Comparison of ENCODE assay signal across 8 cellular contexts in genomic region chr14:50064993-50065392, GRCh38. TPM values are rescaled to one million over a fixed set of nuclear protein-coding genes. Genes with fewer than 3 reads are reported as not detected.
DNase-seq lines count a peak whose midpoint lies in the region; ATAC-seq and TF ChIP-seq lines count a peak whose summit lies in the region.

No MANE protein-coding gene starts in this region.

- H3K36me3 ChIP-seq in naive thymus-derived CD4-positive, alpha-beta T cell (ENCODE audit: control insufficient read depth in 2 of 3, insufficient read depth in 3 of 3, low read length in 3 of 3): no peaks in the 10 kb centered on the region
- H3K36me3 ChIP-seq in Caco-2 (ENCODE audit: control insufficient read depth, insufficient read depth, low read length): no peaks in the 10 kb centered on the region

- POLR2A ChIA-PET in naive thymus-derived CD4-positive, alpha-beta T cell (lab: Charles Lee): interaction anchor here (1.1 to 6.6 kb wide), 10 partner anchors 17 to 201 kb away, joined by 4 to 155 read pairs (median 66); partner anchors contain the start of gene ARF6
- POLR2A ChIA-PET in Caco-2 (lab: Charles Lee): no interaction called here

- H3K27me3 ChIP-seq in naive thymus-derived CD4-positive, alpha-beta T cell (ENCODE audit: control insufficient read depth in 2 of 2, insufficient read depth in 2 of 2, low read length in 2 of 2): no peaks in the 10 kb centered on the region
- H3K27me3 ChIP-seq in Caco-2 (replicated peaks; ENCODE audit: control insufficient read depth, insufficient read depth, low read length): no peaks in the 10 kb centered on the region

- peak overlapping the region; percentile 48 to 81 (median 72) for H3K4me3 Mint-ChIP-seq in naive thymus-derived CD4-positive, alpha-beta T cell
- H3K4me3 Mint-ChIP-seq in Caco-2 (ENCODE audit: unreplicated experiment): no peak overlapping the region

- TF ChIP-seq CTCF in Caco-2 (IDR thresholded peaks at IDR 0.05; ENCODE audit: insufficient read depth in 1 of 2, low read depth in 1 of 2, low read length in 1 of 2, severe bottlenecking in 1 of 2, unreplicated experiment in 1 of 2): no peak

- H3K9me3 ChIP-seq in naive thymus-derived CD4-positive, alpha-beta T cell (ENCODE audit: control insufficient read depth in 2 of 3, low read length in 3 of 3): no peaks in the 10 kb centered on the region
- H3K9me3 ChIP-seq in Caco-2: no peaks in the 10 kb centered on the region

- no peaks in the 10 kb centered on the region for H3K27me3 Mint-ChIP-seq in naive thymus-derived CD4-positive, alpha-beta T cell
- no peaks in the 10 kb centered on the region for H3K27me3 Mint-ChIP-seq in Caco-2 (ENCODE audit: insufficient read depth, unreplicated experiment)

- H3K9me3 Mint-ChIP-seq in naive thymus-derived CD4-positive, alpha-beta T cell: peaks cover 0 to 4% (median 0%) of the 10 kb centered on the region in 11 donors
- H3K9me3 Mint-ChIP-seq in Caco-2 (ENCODE audit: unreplicated experiment): no peaks in the 10 kb centered on the region

- H3K4me1 ChIP-seq in naive thymus-derived CD4-positive, alpha-beta T cell (ENCODE audit: control insufficient read depth in 2 of 2, insufficient read depth in 2 of 2, low read length in 2 of 2): peaks cover 60 to 62% of the 10 kb centered on the region in 2 donors
- H3K4me1 ChIP-seq in Caco-2: peaks cover 65% of the 10 kb centered on the region

- DNase-seq in NOMO-1 treated with dmso at 0.1 percent for 144 hours (lab: John Stamatoyannopoulos, UW; ENCODE audit: unreplicated experiment) (peak; percentile 80), Caco-2 (no peak), NCI-H345 (lab: John Stamatoyannopoulos, UW) (no peak), dermis blood vessel endothelial cell (no peak)
- DNase-seq in activated effector memory CD4-positive, alpha-beta T cell treated with anti-CD3 and anti-CD28 coated beads, Interleukin-2, amount 50 U/mL, for 16 hours: peak; percentile 81
- DNase-seq in naive thymus-derived CD4-positive, alpha-beta T cell: peak in 8 of 9 donors; percentile 44 to 66 (median 59)

- BruUV-seq in Caco-2 (replicated peaks; lab: Mats Ljungman, UMichigan): no TSS peak

- H3K27ac Mint-ChIP-seq in naive thymus-derived CD4-positive, alpha-beta T cell: peak overlapping the region; percentile 96 to 100 (median 99)
- no peak overlapping the region for H3K27ac Mint-ChIP-seq in Caco-2 (ENCODE audit: unreplicated experiment)

- peaks cover 0 to 28% (median 19%) of the 10 kb centered on the region in 5 donors for H3K36me3 Mint-ChIP-seq in naive thymus-derived CD4-positive, alpha-beta T cell
- peaks cover 9% of the 10 kb centered on the region for H3K36me3 Mint-ChIP-seq in Caco-2 (ENCODE audit: insufficient read depth, unreplicated experiment)

- intact Hi-C loops in naive thymus-derived CD4-positive, alpha-beta T cell (cut with micrococcal nuclease): loop anchor here in 1 of 2 donors (5.0 kb wide), 1 partner anchor 298 kb away; the partner anchor contains the start of gene KLHDC2
- intact Hi-C loops in Caco-2 (cut with micrococcal nuclease; ENCODE audit: unreplicated experiment): no loop called here

- H3K4me1 Mint-ChIP-seq in naive thymus-derived CD4-positive, alpha-beta T cell: peaks cover 54 to 82% (median 78%) of the 10 kb centered on the region in 7 donors
- H3K4me1 Mint-ChIP-seq in Caco-2 (ENCODE audit: low read depth, unreplicated experiment): peaks cover 26% of the 10 kb centered on the region

- CTCF ChIA-PET in naive thymus-derived CD4-positive, alpha-beta T cell (lab: Charles Lee): interaction anchor here (0.5 to 4.2 kb wide), 7 partner anchors 17 to 203 kb away, joined by 3 to 51 read pairs (median 11); no protein-coding TSS in a partner anchor
- CTCF ChIA-PET in Caco-2 (lab: Charles Lee): no interaction called here

- H3K27ac ChIP-seq in naive thymus-derived CD4-positive, alpha-beta T cell (ENCODE audit: low read depth, low read length): peak overlapping the region; percentile 79

- ATAC-seq in GM18508 (IDR thresholded peaks at IDR 0.05; ENCODE audit: insufficient read depth, unreplicated experiment) (peak; percentile 46), HG02678 (IDR thresholded peaks at IDR 0.05; ENCODE audit: unreplicated experiment) (peak; percentile 68)
- ATAC-seq in naive thymus-derived CD4-positive, alpha-beta T cell: peak; percentile 68

- H3K4me3 ChIP-seq in naive thymus-derived CD4-positive, alpha-beta T cell (ENCODE audit: low read length): no peak overlapping the region
- H3K4me3 ChIP-seq in Caco-2 (ENCODE audit: low read depth, low read length): no peak overlapping the region

RNA-seq across cellular contexts. Expression of gene VCPKMT, which starts 51.4 kb away (rescaled TPM):
- total RNA-seq in naive thymus-derived CD4-positive, alpha-beta T cell: 10 to 100 TPM; 10.3 to 25.9 (median 17.4) TPM
- 10 to 100 TPM in 1 of 2 donors, 1 to 10 TPM in 1; 7.5 to 13.4 TPM for polyA plus RNA-seq in naive thymus-derived CD4-positive, alpha-beta T cell
- total RNA-seq in Caco-2 (2022) (9.7 TPM in 2 replicates), dermis blood vessel endothelial cell (4.2 and 5.3 TPM in 2 replicates)

Comparison
In these comparisons a context has a peak if more than half of its experiments do, and no peak if none do; other contexts are left out.
1. DNase-seq: peak in NOMO-1 treated with dmso at 0.1 percent for 144 hours (single experiment), activated effector memory CD4-positive, alpha-beta T cell treated with anti-CD3 and anti-CD28 coated beads, Interleukin-2, amount 50 U/mL, for 16 hours (single experiment) and naive thymus-derived CD4-positive, alpha-beta T cell (8 of 9); none in Caco-2 (0 of 2), NCI-H345 (single experiment) and dermis blood vessel endothelial cell (single experiment).
2. Peak in every context shown above with its lines, with median percentiles within 50 percentile points of each other: ATAC-seq.